Comparison of ENCODE assay signal across 8 cellular contexts in genomic region chr16:71808593-71809449, GRCh38. TPM values are rescaled to one million over a fixed set of nuclear protein-coding genes. Genes with fewer than 3 reads are reported as not detected.
DNase-seq lines count a peak whose midpoint lies in the region; ATAC-seq and TF ChIP-seq lines count a peak whose summit lies in the region.

AP1G1 (minus strand) TSS chr16:71808834; CDS start chr16:71789479, 19,355 bp downstream.

- peaks cover 39% of the 10 kb centered on the region for H3K4me1 Mint-ChIP-seq in activated naive CD4-positive, alpha-beta T cell treated with anti-CD3 and anti-CD28 coated beads, Interleukin-2, amount 50 U/mL, for 24 hours

- DNase-seq in GM10266 (ENCODE audit: extremely low spot score) (peak; percentile 90), NCI-H1092 treated with DMSO at 0.1 percent for 48 hours (lab: John Stamatoyannopoulos, UW) (peak; percentile 96), glomerular endothelial cell (ENCODE audit: extremely low read depth, low read depth, low spot score) (peak; percentile 94), occipital lobe (lab: John Stamatoyannopoulos, UW) (peak; percentile 94), suprapubic skin (ENCODE audit: low spot score in 2 of 2) (peak; percentile 96 to 97)

- WGBS in suprapubic skin, result under 1% methylated on average over 47 of the region's 54 CpGs

- peak; percentile 64 for ATAC-seq in HG02623 (IDR thresholded peaks at IDR 0.05; ENCODE audit: unreplicated experiment)
- ATAC-seq in SK-N-SH treated with all-trans-retinoic acid at 6 μM for 48 hours, result peak; percentile 97

- H3K9me3 ChIP-seq in suprapubic skin, result no peaks in the 10 kb centered on the region

- H3K27ac Mint-ChIP-seq in activated naive CD4-positive, alpha-beta T cell treated with anti-CD3 and anti-CD28 coated beads, Interleukin-2, amount 50 U/mL, for 24 hours, result peak within 1 kb of the TSS; percentile 100

- no peaks in the 10 kb centered on the region for H3K9me3 Mint-ChIP-seq in activated naive CD4-positive, alpha-beta T cell treated with anti-CD3 and anti-CD28 coated beads, Interleukin-2, amount 50 U/mL, for 24 hours

- H3K27ac ChIP-seq in suprapubic skin, result peak within 1 kb of the TSS; percentile 89

- TF ChIP-seq EP300 in suprapubic skin (IDR thresholded peaks at IDR 0.05), result no peak

- H3K36me3 Mint-ChIP-seq in activated naive CD4-positive, alpha-beta T cell treated with anti-CD3 and anti-CD28 coated beads, Interleukin-2, amount 50 U/mL, for 24 hours, result peaks cover 5% of the 10 kb centered on the region

- H3K4me3 Mint-ChIP-seq in activated naive CD4-positive, alpha-beta T cell treated with anti-CD3 and anti-CD28 coated beads, Interleukin-2, amount 50 U/mL, for 24 hours, result peak within 1 kb of the TSS; percentile 99

- no peak for TF ChIP-seq CTCF in GM10266 (IDR thresholded peaks at IDR 0.05; ENCODE audit: control insufficient read depth, insufficient read depth, low read depth, missing control alignments)
- TF ChIP-seq CTCF in suprapubic skin (IDR thresholded peaks at IDR 0.05), result no peak

- H3K27me3 ChIP-seq in suprapubic skin, result no peaks in the 10 kb centered on the region

- H3K4me1 ChIP-seq in suprapubic skin, result peaks cover 24% of the 10 kb centered on the region

- no peaks in the 10 kb centered on the region for H3K27me3 Mint-ChIP-seq in activated naive CD4-positive, alpha-beta T cell treated with anti-CD3 and anti-CD28 coated beads, Interleukin-2, amount 50 U/mL, for 24 hours

- peak; percentile 41 to 79 for TF ChIP-seq POLR2A in suprapubic skin (IDR thresholded peaks at IDR 0.05)

- peak within 1 kb of the TSS; percentile 72 for H3K4me3 ChIP-seq in suprapubic skin

- H3K36me3 ChIP-seq in suprapubic skin, result peaks cover 4% of the 10 kb centered on the region

TF ChIP-seq in SK-N-SH treated with all-trans-retinoic acid at 6 μM for 48 hours, 23 proteins besides CTCF, POLR2A, EP300 and RAD21:
- TF ChIP-seq ZNF70 (CRISPR knock-in tag; IDR thresholded peaks at IDR 0.05) (peak; percentile 60; the same call in 1 of the 2 replicates), ZNF8 (CRISPR knock-in tag; IDR thresholded peaks at IDR 0.05) (0 out of 2 replicates have a peak, but pooled peaks have one; percentile 32), GLIS3 (CRISPR knock-in tag; IDR thresholded peaks at IDR 0.05) (no peak)

RNA-seq across cellular contexts. Expression of gene AP1G1, which starts in this region (rescaled TPM):
- total RNA-seq in glomerular endothelial cell (51.9 and 75.7 TPM in 2 replicates), occipital lobe (119 TPM), suprapubic skin (100 to 1,000 TPM in 1 of 4 donors, 10 to 100 TPM in 3; 77.1 to 153 (median 86.3) TPM)

Comparison
In these comparisons a context has a peak if more than half of its experiments do, and no peak if none do; other contexts are left out.
1. Peak in every context shown above with its lines: DNase-seq, ATAC-seq, H3K4me3 ChIP-seq and H3K27ac ChIP-seq.